Comparison of ENCODE assay signal across 8 cellular contexts in genomic region chr17:48545022-48545376, GRCh38. TPM values are rescaled to one million over a fixed set of nuclear protein-coding genes. Genes with fewer than 3 reads are reported as not detected.
DNase-seq lines count a peak whose midpoint lies in the region; ATAC-seq, FAIRE-seq and TF ChIP-seq lines count a peak whose summit lies in the region.

HOXB2 (minus strand) TSS chr17:48545109; CDS start chr17:48544911, 198 bp downstream.

- H3K4me3 ChIP-seq in A549 (peak within 1 kb of the TSS; percentile 44; the same call in 2 of the 3 replicates), HUES64 (ENCODE audit: low read length) (peak within 1 kb of the TSS; percentile 53), adrenal gland (peak within 1 kb of the TSS in 3 of 4 donors; percentile 58 to 86 (median 78)), kidney (ENCODE audit: low read length in 2 of 2) (peak within 1 kb of the TSS; percentile 85 to 89), subcutaneous abdominal adipose tissue (ENCODE audit: low read depth in 1 of 5, low read length in 5 of 5) (peak within 1 kb of the TSS; percentile 88 to 92 (median 89)), dorsolateral prefrontal cortex (peak within 1 kb of the TSS in 13 of 59 donors; percentile 0 to 51 (median 17))

- ATAC-seq in A549, result no peak
- no peak for ATAC-seq in left lobe of liver

- H3K4me1 ChIP-seq in A549 (peaks cover 15% of the 10 kb centered on the region; the same call in 2 of the 3 replicates), HUES64 (ENCODE audit: insufficient read depth, low read length) (peaks cover 63% of the 10 kb centered on the region), adrenal gland (replicated peaks in 1 of 2) (peaks cover 20 to 39% of the 10 kb centered on the region in 2 donors), kidney (ENCODE audit: control insufficient read depth in 1 of 2, insufficient read depth in 1 of 2, low read depth in 1 of 2, low read length in 2 of 2) (peaks cover 27 to 32% of the 10 kb centered on the region in 2 donors), subcutaneous abdominal adipose tissue (ENCODE audit: control insufficient read depth in 5 of 5, insufficient read depth in 5 of 5, low read length in 5 of 5) (peaks cover 12 to 67% (median 61%) of the 10 kb centered on the region in 5 donors)

- H3K4me2 ChIP-seq in A549, result peak within 1 kb of the TSS; percentile 76

- H3K9ac ChIP-seq in HUES64 (ENCODE audit: low read depth, low read length) (peak within 1 kb of the TSS; percentile 43; the same call in 1 of the 2 replicates), kidney (ENCODE audit: low read length in 2 of 2) (peak within 1 kb of the TSS; percentile 91 to 99), subcutaneous abdominal adipose tissue (ENCODE audit: low read length in 5 of 5) (peak within 1 kb of the TSS; percentile 77 to 89 (median 86))

- H3K27ac ChIP-seq in A549 (peak within 1 kb of the TSS; percentile 70 to 89), HUES64 (ENCODE audit: low read depth, low read length) (no peak within 1 kb of the TSS; the same call in 1 of the 2 replicates), adrenal gland (peak within 1 kb of the TSS; percentile 76 to 97 (median 85)), kidney (ENCODE audit: low read depth in 2 of 2, low read length in 2 of 2) (peak within 1 kb of the TSS; percentile 95 to 96), subcutaneous abdominal adipose tissue (ENCODE audit: low read depth, low read length) (peak within 1 kb of the TSS; percentile 95), dorsolateral prefrontal cortex (peak within 1 kb of the TSS in 1 of 59 donors; percentile 47)

- no peak for DNase-seq in A549 (ENCODE audit: low read depth in 1 of 2, low spot score in 1 of 2)
- DNase-seq in adrenal gland, result peak in 5 of 7 donors; percentile 44 to 73 (median 58)
- DNase-seq in kidney, result no peak
- no peak for DNase-seq in left lobe of liver (ENCODE audit: low spot score)
- no peak for DNase-seq in dorsolateral prefrontal cortex
- DNase-seq in stimulated activated CD4-positive, alpha-beta T cell treated with anti-CD3 and anti-CD28 coated beads, Interleukin-4, amount 100 ng/mL, for 24 hours, result no peak

- TF ChIP-seq RAD21 in A549 (conservative IDR thresholded peaks at IDR 0.05 in 1 of 2, IDR thresholded peaks at IDR 0.05 in 1 of 2), result no peak

- POLR2A ChIA-PET in A549 (lab: Yijun Ruan, JAX), result no interaction called here

- H3K9me3 ChIP-seq in A549 (no peaks in the 10 kb centered on the region), HUES64 (ENCODE audit: insufficient read depth, low read depth, low read length) (no peaks in the 10 kb centered on the region), adrenal gland (replicated peaks in 1 of 3) (no peaks in the 10 kb centered on the region), kidney (ENCODE audit: control insufficient read depth in 1 of 2, low read length in 2 of 2) (no peaks in the 10 kb centered on the region), subcutaneous abdominal adipose tissue (ENCODE audit: control insufficient read depth in 5 of 5, low read length in 5 of 5) (no peaks in the 10 kb centered on the region)

- H3K27me3 ChIP-seq in HUES64 (ENCODE audit: insufficient read depth, low read length) (peaks cover 100% of the 10 kb centered on the region), adrenal gland (no peaks in the 10 kb centered on the region), subcutaneous abdominal adipose tissue (ENCODE audit: control insufficient read depth in 5 of 5, insufficient read depth in 4 of 5, low read length in 5 of 5) (no peaks in the 10 kb centered on the region), dorsolateral prefrontal cortex (peaks cover 19 to 100% (median 99%) of the 10 kb centered on the region in 45 donors)

- no peaks in the 10 kb centered on the region for H3K36me3 ChIP-seq in HUES64 (ENCODE audit: insufficient read depth, low read length)
- H3K36me3 ChIP-seq in adrenal gland (replicated peaks in 1 of 2), result peaks cover 0 to 8% of the 10 kb centered on the region in 2 donors
- peaks cover 0 to 3% of the 10 kb centered on the region in 2 donors for H3K36me3 ChIP-seq in kidney (ENCODE audit: control insufficient read depth in 1 of 2, insufficient read depth in 2 of 2, low read length in 2 of 2)
- peaks cover 0 to 10% (median 3%) of the 10 kb centered on the region in 5 donors for H3K36me3 ChIP-seq in subcutaneous abdominal adipose tissue (ENCODE audit: control insufficient read depth in 5 of 5, insufficient read depth in 5 of 5, low read length in 5 of 5)

- TF ChIP-seq CTCF in A549 (IDR thresholded peaks at IDR 0.05) (no peak), adrenal gland (IDR thresholded peaks at IDR 0.05) (no peak), kidney (IDR thresholded peaks at IDR 0.05; ENCODE audit: borderline replicate concordance, extremely low read depth, insufficient read depth) (no peak), dorsolateral prefrontal cortex (IDR thresholded peaks at IDR 0.05 in 54 of 56, conservative IDR thresholded peaks at IDR 0.05 in 2 of 56; ENCODE audit: low read depth in 1 of 56, partially characterized antibody in 56 of 56) (no peak)

- TF ChIP-seq POLR2A in A549 (IDR thresholded peaks at IDR 0.05; ENCODE audit: low read length) (no peak), adrenal gland (IDR thresholded peaks at IDR 0.05) (no peak)

- TF ChIP-seq EP300 in A549 (IDR thresholded peaks at IDR 0.05), result no peak

- no peak for FAIRE-seq in A549 (lab: Jason Lieb, UNC)
- FAIRE-seq in kidney (lab: Jason Lieb, UNC), result no peak

- WGBS in A549 (ENCODE audit: missing lambda C conversion rate), result 88% methylated on average over 12 of the region's 12 CpGs
- WGBS in HUES64, result 14% methylated on average over 11 of the region's 12 CpGs
- 20 to 35% (median 26%) methylated on average over 9 to 12 of the region's 12 CpGs for WGBS in adrenal gland, 4 donors

- CTCF ChIA-PET in A549 (lab: Yijun Ruan, JAX), result no interaction called here

- intact Hi-C loops in adrenal gland (cut with DNase I), result no loop called here
- intact Hi-C loops in kidney (cut with DNase I), result no loop called here
- intact Hi-C loops in dorsolateral prefrontal cortex (cut with DNase I), result no loop called here

TF ChIP-seq in A549, 52 proteins besides CTCF, POLR2A, EP300 and RAD21:
- no peak for TF ChIP-seq CBX2 (IDR thresholded peaks at IDR 0.05; ENCODE audit: borderline replicate concordance, low read depth)
- TF ChIP-seq BCL3 (IDR thresholded peaks at IDR 0.05), result no peak
- no peak for TF ChIP-seq RFX5 (IDR thresholded peaks at IDR 0.05)
- TF ChIP-seq HOXA7 (CRISPR knock-in tag; IDR thresholded peaks at IDR 0.05), result no peak
- TF ChIP-seq ZSCAN20 (CRISPR knock-in tag; IDR thresholded peaks at IDR 0.05), result no peak
- no peak for TF ChIP-seq NPAS2 (CRISPR knock-in tag; IDR thresholded peaks at IDR 0.05; ENCODE audit: borderline replicate concordance)
- TF ChIP-seq NFE2L2 (conservative IDR thresholded peaks at IDR 0.05; ENCODE audit: low read length), result no peak
- TF ChIP-seq PHF8 (IDR thresholded peaks at IDR 0.05; ENCODE audit: borderline replicate concordance, low read depth), result no peak
- TF ChIP-seq HDAC2 (IDR thresholded peaks at IDR 0.05), result no peak
- TF ChIP-seq POLR2AphosphoS2 (conservative IDR thresholded peaks at IDR 0.05; ENCODE audit: low read length), result no peak
- no peak for TF ChIP-seq FOSB (CRISPR knock-in tag; IDR thresholded peaks at IDR 0.05)
- no peak for TF ChIP-seq CHD2 (IDR thresholded peaks at IDR 0.05; ENCODE audit: low read length, partially characterized antibody)
- TF ChIP-seq, protein P1, sequence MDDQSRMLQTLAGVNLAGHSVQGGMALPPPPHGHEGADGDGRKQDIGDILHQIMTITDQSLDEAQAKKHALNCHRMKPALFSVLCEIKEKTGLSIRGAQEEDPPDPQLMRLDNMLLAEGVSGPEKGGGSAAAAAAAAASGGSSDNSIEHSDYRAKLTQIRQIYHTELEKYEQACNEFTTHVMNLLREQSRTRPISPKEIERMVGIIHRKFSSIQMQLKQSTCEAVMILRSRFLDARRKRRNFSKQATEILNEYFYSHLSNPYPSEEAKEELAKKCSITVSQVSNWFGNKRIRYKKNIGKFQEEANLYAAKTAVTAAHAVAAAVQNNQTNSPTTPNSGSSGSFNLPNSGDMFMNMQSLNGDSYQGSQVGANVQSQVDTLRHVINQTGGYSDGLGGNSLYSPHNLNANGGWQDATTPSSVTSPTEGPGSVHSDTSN (IDR thresholded peaks at IDR 0.05), result no peak
- no peak for TF ChIP-seq FOSL2 (IDR thresholded peaks at IDR 0.05)
- TF ChIP-seq FOSL2 (CRISPR knock-in tag; IDR thresholded peaks at IDR 0.05), result no peak
- TF ChIP-seq TFCP2L1 (CRISPR knock-in tag; IDR thresholded peaks at IDR 0.05), result no peak
- no peak for TF ChIP-seq MYC (IDR thresholded peaks at IDR 0.05; ENCODE audit: borderline replicate concordance, low read length)
- no peak for TF ChIP-seq HOXB5 (CRISPR knock-in tag; IDR thresholded peaks at IDR 0.05)
- TF ChIP-seq FOXS1 (CRISPR knock-in tag; IDR thresholded peaks at IDR 0.05), result no peak
- no peak for TF ChIP-seq MAZ (IDR thresholded peaks at IDR 0.05; ENCODE audit: borderline replicate concordance, low read depth, low read length)
- TF ChIP-seq JUNB (IDR thresholded peaks at IDR 0.05), result no peak

RNA-seq across cellular contexts. Expression of gene HOXB2, which starts in this region (rescaled TPM):
- polyA plus RNA-seq in A549 (2011; rRNA removed) (2.6 and 2.7 TPM in 2 replicates), A549 (2017; fragmentation: RNase III; extraction: RNeasy Plus Mini Kit Qiagen cat#74134 plus additional on column Dnase treatment) (0.58 to 0.65 TPM (median 0.60 TPM) in 3 replicates), adrenal gland (10 to 100 TPM; 17.9 to 73.6 (median 24.2) TPM), kidney (ENCODE audit: insufficient read depth, low read depth, low replicate concordance) (30.7 TPM)
- 1.8 and 2.7 TPM in 2 replicates for polyA plus RNA-seq in A549 (2012; cell fraction: cytosol; rRNA removed)
- polyA plus RNA-seq in A549 (2012; cell fraction: nucleus; rRNA removed), result 3.6 and 3.7 TPM in 2 replicates
- 0.79 and 0.92 TPM in 2 replicates for polyA minus RNA-seq in A549 (2011; rRNA and poly(A)+ RNA removed)
- 24.6 TPM for polyA plus RNA-seq in HUES64 (2013, experiment 1 of 2)
- polyA plus RNA-seq in HUES64 (2013, experiment 2 of 2), result 44.5 TPM
- total RNA-seq in adrenal gland (10 to 100 TPM; 10.6 to 61.1 (median 29.0) TPM), kidney (61.9 TPM), left lobe of liver (2.3 TPM), dorsolateral prefrontal cortex (1 to 10 TPM in 8 of 120 experiments, under 1 TPM in 20, not detected in 92; 0.26 to 1.7 (median 0.62) TPM)

Comparison
In these comparisons a context has a peak if more than half of its experiments do, and no peak if none do; other contexts are left out.
1. DNase-seq: peak in adrenal gland (5 of 7); none in A549 (0 of 2), kidney (single experiment), left lobe of liver (single experiment), dorsolateral prefrontal cortex (0 of 10) and stimulated activated CD4-positive, alpha-beta T cell treated with anti-CD3 and anti-CD28 coated beads, Interleukin-4, amount 100 ng/mL, for 24 hours (single experiment).
2. H3K9ac ChIP-seq: peak in every context shown above with its lines; median percentile 95 in kidney; 86 in subcutaneous abdominal adipose tissue; 43 in HUES64.